8 cellular contexts compared by ENCODE assay signal in the genomic region with DNA sequence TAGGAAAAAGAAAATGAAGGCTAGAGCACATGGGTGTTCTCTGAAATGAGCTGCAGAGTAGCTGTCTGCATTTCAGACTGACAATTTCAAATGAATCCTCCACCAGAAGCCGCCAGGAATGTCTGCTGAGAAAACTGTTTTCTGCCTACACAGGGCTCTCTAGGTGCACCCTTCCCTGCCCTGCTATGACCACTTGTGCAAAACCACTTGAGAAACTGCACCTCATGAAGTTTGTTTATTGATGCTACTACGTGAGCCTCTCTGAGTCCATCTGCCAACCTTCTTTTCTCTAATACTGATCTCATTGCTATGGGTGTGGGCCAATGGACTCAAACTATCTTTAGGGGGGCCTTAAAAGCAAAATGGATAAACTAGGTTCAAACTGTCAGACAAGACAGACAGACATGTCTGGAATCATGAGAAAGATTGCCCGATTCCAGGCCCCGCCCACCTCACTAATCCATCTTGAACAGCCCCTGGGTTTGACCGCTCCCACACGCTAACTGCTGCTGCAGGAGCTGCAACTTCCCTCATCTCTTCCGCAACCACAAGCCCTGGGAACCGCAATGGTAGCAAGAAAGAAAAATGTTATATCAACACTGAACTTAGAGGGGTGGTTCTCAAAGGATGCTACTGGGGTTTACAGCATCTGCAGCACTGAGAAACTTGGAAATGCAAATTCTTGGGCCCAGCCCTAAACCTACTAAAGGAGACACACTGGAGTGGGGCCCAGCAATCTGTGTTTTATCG. TPM values are rescaled to one million over a fixed set of nuclear protein-coding genes. Genes with fewer than 3 reads are reported as not detected.
DNase-seq lines count a peak whose midpoint lies in the region; ATAC-seq and TF ChIP-seq lines count a peak whose summit lies in the region.

No MANE protein-coding gene starts in this region.

- no peaks in the 10 kb centered on the region for H3K9me2 ChIP-seq in OCI-LY7 (ENCODE audit: insufficient read depth, low read length)

- H3K79me2 ChIP-seq in OCI-LY7 (ENCODE audit: insufficient read depth, low read depth, low read length), result no peaks in the 10 kb centered on the region

- CTCF ChIA-PET in OCI-LY7 (lab: Charles Lee; ENCODE audit: unreplicated experiment), result no interaction called here

- no peaks in the 10 kb centered on the region for H3K36me3 ChIP-seq in OCI-LY7 (ENCODE audit: insufficient read depth, low read length)

- no peak overlapping the region for H3K4me3 ChIP-seq in OCI-LY7 (ENCODE audit: low read depth, low read length, poor library complexity, severe bottlenecking)

- peak overlapping the region; percentile 70 for H3K27ac ChIP-seq in OCI-LY7 (ENCODE audit: low read depth, low read length, poor library complexity, severe bottlenecking)

- no peaks in the 10 kb centered on the region for H3K9me3 Mint-ChIP-seq in natural killer cell

- H2AFZ ChIP-seq in OCI-LY7 (ENCODE audit: low read length), result peak overlapping the region; percentile 1; the same call in 1 of the 2 replicates

- DNase-seq in NCI-H82 (lab: John Stamatoyannopoulos, UW), result peak; percentile 40
- no peak for DNase-seq in NCI-H82 treated with DMSO at 0.1 percent for 48 hours (lab: John Stamatoyannopoulos, UW; ENCODE audit: unreplicated experiment)
- no peak for DNase-seq in OCI-LY7 (ENCODE audit: low spot score)
- DNase-seq in natural killer cell, result peak; percentile 62
- no peak for DNase-seq in SK-N-DZ (ENCODE audit: low spot score)
- no peak for DNase-seq in nucleus accumbens (lab: John Stamatoyannopoulos, UW)
- no peak for DNase-seq in cortex of kidney (lab: John Stamatoyannopoulos, UW)

- TF ChIP-seq CTCF in OCI-LY7 (conservative IDR thresholded peaks at IDR 0.05; ENCODE audit: low read length) (no peak), natural killer cell (IDR thresholded peaks at IDR 0.05) (no peak)

- H3K27ac Mint-ChIP-seq in natural killer cell, result peak overlapping the region; percentile 88 to 97

- H4K20me1 ChIP-seq in OCI-LY7 (ENCODE audit: insufficient read depth, low read length), result no peaks in the 10 kb centered on the region

- no TSS peak for BruUV-seq in OCI-LY7 (replicated peaks; lab: Mats Ljungman, UMichigan)

- peak overlapping the region; percentile 59 for H3K4me2 ChIP-seq in OCI-LY7 (ENCODE audit: low read length)

- peak overlapping the region; percentile 74 for H3K4me3 Mint-ChIP-seq in natural killer cell

- no peaks in the 10 kb centered on the region for H3K9me3 ChIP-seq in OCI-LY7 (ENCODE audit: low read length)

- peaks cover 79 to 92% of the 10 kb centered on the region in 2 donors for H3K4me1 Mint-ChIP-seq in natural killer cell

- H3K36me3 Mint-ChIP-seq in natural killer cell, result no peaks in the 10 kb centered on the region

- peak; percentile 29 for ATAC-seq in HG02678 (IDR thresholded peaks at IDR 0.05; ENCODE audit: unreplicated experiment)
- peak; percentile 52 to 66 (median 65) for ATAC-seq in natural killer cell

- POLR2A ChIA-PET in OCI-LY7 (lab: Charles Lee), result interaction anchor here (1.1 to 1.7 kb wide), 3 partner anchors 10 to 110 kb away, joined by 3 to 7 read pairs (median 6); no protein-coding TSS in a partner anchor

- intact Hi-C loops in OCI-LY7 (cut with micrococcal nuclease; ENCODE audit: unreplicated experiment), result no loop called here
- intact Hi-C loops in natural killer cell (cut with micrococcal nuclease), result loop anchor here (1.0 to 10.0 kb wide), 5 partner anchors 9 to 485 kb away; partner anchors contain the start of genes CD47, CIP2A and DZIP3

- H3K27me3 Mint-ChIP-seq in natural killer cell (ENCODE audit: low read depth in 2 of 2), result no peaks in the 10 kb centered on the region

- peaks cover 39% of the 10 kb centered on the region for H3K4me1 ChIP-seq in OCI-LY7 (ENCODE audit: insufficient read depth, low read length, poor library complexity, severe bottlenecking)

RNA-seq across cellular contexts. Expression of gene CD47, which starts 9.0 kb away (rescaled TPM):
- total RNA-seq in OCI-LY7 (2014; rRNA removed; shearing (Covaris generic)), result 40.8 and 43.9 TPM in 2 replicates
- total RNA-seq in OCI-LY7 (2022) (50.0 and 59.9 TPM in 2 replicates), natural killer cell (100 to 1,000 TPM; 226 to 236 (median 233) TPM)
- 54.2 and 86.5 TPM in 2 replicates for polyA plus RNA-seq in SK-N-DZ (2014; cell fraction: cytosol; rRNA removed)
- 81.3 and 90.9 TPM in 2 replicates for polyA plus RNA-seq in SK-N-DZ (2014; cell fraction: nucleus; rRNA removed)

Comparison
In these comparisons a context has a peak if more than half of its experiments do, and no peak if none do; other contexts are left out.
1. DNase-seq: peak in NCI-H82 (single experiment) and natural killer cell (single experiment); none in NCI-H82 treated with DMSO at 0.1 percent for 48 hours (single experiment), OCI-LY7 (single experiment), SK-N-DZ (single experiment), nucleus accumbens (0 of 56) and cortex of kidney (single experiment).